In the genomic region with DNA sequence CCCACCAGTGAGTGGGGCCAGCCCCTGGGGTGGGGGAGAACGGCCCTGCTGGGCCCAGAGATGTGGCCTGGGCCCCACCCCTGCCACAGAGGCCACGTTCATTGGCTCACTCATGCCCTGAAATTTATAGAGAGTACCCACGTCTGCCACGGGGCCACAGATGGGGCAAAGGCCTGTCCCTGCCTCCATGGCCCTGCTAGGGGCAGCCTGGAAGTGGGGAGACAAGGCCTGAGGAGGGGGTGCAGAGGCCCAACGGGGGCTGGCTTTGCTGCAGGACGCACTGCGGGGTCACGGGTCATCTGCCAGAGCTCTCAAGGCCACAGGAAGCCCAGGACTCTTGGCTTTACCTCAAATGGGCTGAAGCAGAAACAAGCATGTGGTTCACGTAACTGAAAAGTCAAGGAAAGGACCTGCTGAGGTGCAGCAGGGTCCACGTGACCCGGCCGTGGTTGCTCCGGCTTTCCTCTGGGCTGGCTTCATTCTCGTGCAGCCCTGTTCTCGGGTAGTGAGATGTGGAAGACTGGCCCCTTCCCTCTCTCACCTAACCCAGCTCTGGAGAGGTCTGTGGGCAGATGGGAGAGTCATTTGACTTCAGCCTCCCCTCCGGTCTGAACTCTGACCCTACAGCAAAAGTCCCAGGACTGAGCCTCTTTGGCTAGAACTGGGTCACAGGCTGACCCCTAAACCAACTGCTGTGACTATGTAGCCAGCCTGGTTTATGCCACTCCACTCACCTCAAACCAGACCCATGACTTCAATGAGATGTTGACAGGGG, we compare ENCODE assay signal across 8 cellular contexts. TPM values are rescaled to one million over a fixed set of nuclear protein-coding genes. Genes with fewer than 3 reads are reported as not detected.
DNase-seq lines count a peak whose midpoint lies in the region; TF ChIP-seq lines count a peak whose summit lies in the region.

No MANE protein-coding gene starts in this region.

- H3K4me1 ChIP-seq in skeletal muscle satellite cell (ENCODE audit: control insufficient read depth, insufficient read depth, low read length), result peaks cover 4% of the 10 kb centered on the region

- CTCF ChIA-PET in RWPE1 (lab: Yijun Ruan, JAX), result interaction anchor here (0.7 kb wide), 1 partner anchor 1532 kb away, joined by 3 read pairs; no protein-coding TSS in a partner anchor

- no peak overlapping the region for H3K4me3 ChIP-seq in skeletal muscle satellite cell (ENCODE audit: low read length)

- POLR2A ChIA-PET in RWPE1 (lab: Yijun Ruan, JAX; ENCODE audit: low non-redundant PET), result no interaction called here

- TF ChIP-seq CTCF in RWPE1 (conservative IDR thresholded peaks at IDR 0.05; ENCODE audit: low read depth) (no peak), glutamatergic neuron (IDR thresholded peaks at IDR 0.05; ENCODE audit: partially characterized antibody, unreplicated experiment) (no peak)

- H3K36me3 ChIP-seq in skeletal muscle satellite cell (ENCODE audit: insufficient read depth, low read length), result peaks cover under 1% of the 10 kb centered on the region

- DNase-seq in T-helper 1 cell (no peak), RWPE1 (ENCODE audit: low spot score) (no peak), glutamatergic neuron (no peak), NCI-H526 treated with DMSO at 0.1 percent for 48 hours (lab: John Stamatoyannopoulos, UW) (no peak), NCI-H2107 (lab: John Stamatoyannopoulos, UW) (no peak), EL (no peak)

- no peaks in the 10 kb centered on the region for H3K27me3 Mint-ChIP-seq in T-helper 1 cell treated with Interleukin-12 subunit alpha and Interleukin-12 subunit beta and Interleukin-4 antibody, amounts not matched to agents 30 μg/mL and 1 μg/mL, for 36 hours (ENCODE audit: low read depth)
- H3K27me3 Mint-ChIP-seq in glutamatergic neuron (ENCODE audit: unreplicated experiment), result peaks cover 8% of the 10 kb centered on the region

- H3K4me3 Mint-ChIP-seq in T-helper 1 cell treated with Interleukin-12 subunit alpha and Interleukin-12 subunit beta and Interleukin-4 antibody, amounts not matched to agents 30 μg/mL and 1 μg/mL, for 36 hours, result peak overlapping the region; percentile 71
- H3K4me3 Mint-ChIP-seq in glutamatergic neuron (ENCODE audit: unreplicated experiment), result peak overlapping the region; percentile 87

- H3K4me2 ChIP-seq in skeletal muscle satellite cell (ENCODE audit: low read length), result peak overlapping the region; percentile 85

- H3K27ac ChIP-seq in RWPE1, result peak overlapping the region; percentile 77

- H3K9ac ChIP-seq in skeletal muscle satellite cell (ENCODE audit: low read depth, low read length), result no peak overlapping the region

- H3K9me3 ChIP-seq in skeletal muscle satellite cell (replicated peaks; ENCODE audit: low read length), result no peaks in the 10 kb centered on the region

- H3K27ac Mint-ChIP-seq in T-helper 1 cell treated with Interleukin-12 subunit alpha and Interleukin-12 subunit beta and Interleukin-4 antibody, amounts not matched to agents 30 μg/mL and 1 μg/mL, for 36 hours, result no peak overlapping the region
- no peak overlapping the region for H3K27ac Mint-ChIP-seq in glutamatergic neuron (ENCODE audit: unreplicated experiment)

- H3K9me3 Mint-ChIP-seq in T-helper 1 cell treated with Interleukin-12 subunit alpha and Interleukin-12 subunit beta and Interleukin-4 antibody, amounts not matched to agents 30 μg/mL and 1 μg/mL, for 36 hours, result no peaks in the 10 kb centered on the region
- no peaks in the 10 kb centered on the region for H3K9me3 Mint-ChIP-seq in glutamatergic neuron (ENCODE audit: unreplicated experiment)

- H3K4me1 Mint-ChIP-seq in T-helper 1 cell treated with Interleukin-12 subunit alpha and Interleukin-12 subunit beta and Interleukin-4 antibody, amounts not matched to agents 30 μg/mL and 1 μg/mL, for 36 hours (ENCODE audit: low read depth), result peaks cover 20% of the 10 kb centered on the region
- H3K4me1 Mint-ChIP-seq in glutamatergic neuron (ENCODE audit: low read depth, unreplicated experiment), result peaks cover 3% of the 10 kb centered on the region

- peaks cover 34% of the 10 kb centered on the region for H3K27me3 ChIP-seq in skeletal muscle satellite cell (ENCODE audit: control insufficient read depth, insufficient read depth, low read length)

- peaks cover 3% of the 10 kb centered on the region for H3K36me3 Mint-ChIP-seq in T-helper 1 cell treated with Interleukin-12 subunit alpha and Interleukin-12 subunit beta and Interleukin-4 antibody, amounts not matched to agents 30 μg/mL and 1 μg/mL, for 36 hours (ENCODE audit: low read depth)
- no peaks in the 10 kb centered on the region for H3K36me3 Mint-ChIP-seq in glutamatergic neuron (ENCODE audit: unreplicated experiment)

RNA-seq across cellular contexts. Expression of gene OSBPL2, which starts 1.1 kb away (rescaled TPM):
- 42.6 TPM for total RNA-seq in glutamatergic neuron (ENCODE audit: unreplicated experiment)
- total RNA-seq in skeletal muscle satellite cell (2012; rRNA removed), result 11.1 and 17.7 TPM in 2 replicates

RNA-seq across cellular contexts. Expression of gene HRH3, which starts 17.1 kb away (rescaled TPM):
- 13.7 TPM for total RNA-seq in glutamatergic neuron (ENCODE audit: unreplicated experiment)
- total RNA-seq in skeletal muscle satellite cell (2012; rRNA removed), result not detected in 2 replicates

RNA-seq across cellular contexts. Expression of gene MTG2, which starts 54.4 kb away (rescaled TPM):
- total RNA-seq in glutamatergic neuron (ENCODE audit: unreplicated experiment), result 27.1 TPM
- total RNA-seq in skeletal muscle satellite cell (2012; rRNA removed), result 15.5 and 17.9 TPM in 2 replicates
